ENCODE assay signal across 28 cellular contexts in genomic region chr14:85622106-85622505, GRCh38.
"Had no signal": no experiment of that assay in that cellular context is flagged by ENCODE, and none has a peak within 500 bp of the region (broad histone marks: within the 10 kb centered on the region; RNA-seq: fewer than 3 reads in every experiment).

No MANE protein-coding gene starts in this region.

- H3K4me2 ChIP-seq: hepatocyte had no signal

- H3K4me3 ChIP-seq: colonic mucosa, esophagus muscularis mucosa, gastroesophageal sphincter, heart left ventricle, hepatocyte, left lung, psoas muscle, sigmoid colon, spleen, thoracic aorta, tibial nerve, upper lobe of left lung had no signal

- H3K9me3 Mint-ChIP-seq: nephron progenitor cell; stimulated activated naive CD8-positive, alpha-beta T cell treated with anti-CD3 and anti-CD28 coated beads, Interleukin-15, Interleukin-2, amounts not matched to agents 100 ng/mL and 50 ng/mL, for 24 hours had no signal

- H3K4me1 ChIP-seq: colonic mucosa, esophagus muscularis mucosa, gastroesophageal sphincter, heart left ventricle, left lung, psoas muscle, sigmoid colon, spleen, upper lobe of left lung had no signal

- H3K36me3 ChIP-seq: colonic mucosa, left lung, thoracic aorta, upper lobe of left lung had no signal

- H3K4me3 Mint-ChIP-seq: naive thymus-derived CD8-positive, alpha-beta T cell; nephron progenitor cell; stimulated activated naive B cell treated with anti-CD40 and anti-IgM and Interleukin-4, amounts not matched to agents 10 μg/mL and 1 μg/mL and 100 μg/mL, for 72 hours; stimulated activated naive CD8-positive, alpha-beta T cell treated with anti-CD3 and anti-CD28 coated beads, Interleukin-15, Interleukin-2, amounts not matched to agents 100 ng/mL and 50 ng/mL, for 24 hours had no signal

- H3K36me3 Mint-ChIP-seq: naive thymus-derived CD8-positive, alpha-beta T cell; stimulated activated naive B cell treated with anti-CD40 and anti-IgM and Interleukin-4, amounts not matched to agents 10 μg/mL and 1 μg/mL and 100 μg/mL, for 72 hours had no signal

- DNase-seq: colonic mucosa; dermis blood vessel endothelial cell; effector memory CD4-positive, alpha-beta T cell; foreskin keratinocyte; heart left ventricle; left cardiac atrium; left lung; mesenchymal stem cell; midbrain; nephron progenitor cell; nucleus accumbens; psoas muscle; right cardiac atrium; sigmoid colon; spleen; stimulated activated CD4-positive, alpha-beta T cell treated with anti-CD3 and anti-CD28 coated beads, Interleukin-2, amount 100 ng/mL, for 48 hours; stimulated activated naive B cell treated with anti-CD40 and anti-IgM and Interleukin-4, amounts not matched to agents 10 μg/mL and 1 μg/mL and 100 μg/mL, for 72 hours; upper lobe of left lung had no signal

- H3K4me1 Mint-ChIP-seq: naive thymus-derived CD8-positive, alpha-beta T cell had no signal

- H3K27me3 Mint-ChIP-seq: stimulated activated naive B cell treated with anti-CD40 and anti-IgM and Interleukin-4, amounts not matched to agents 10 μg/mL and 1 μg/mL and 100 μg/mL, for 72 hours; stimulated activated naive CD8-positive, alpha-beta T cell treated with anti-CD3 and anti-CD28 coated beads, Interleukin-15, Interleukin-2, amounts not matched to agents 100 ng/mL and 50 ng/mL, for 24 hours had no signal

- FAIRE-seq: endothelial cell of umbilical vein, islet of Langerhans, urothelium cell line had no signal

- H2AFZ ChIP-seq: hepatocyte had no signal

- H3K27me3 ChIP-seq: colonic mucosa, esophagus muscularis mucosa, foreskin keratinocyte, gastroesophageal sphincter, heart left ventricle, hepatocyte, left lung, sigmoid colon, spleen, tibial nerve, upper lobe of left lung had no signal

- H3K27ac ChIP-seq: colonic mucosa, esophagus muscularis mucosa, foreskin keratinocyte, gastroesophageal sphincter, heart left ventricle, hepatocyte, left lung, psoas muscle, sigmoid colon, spleen, thoracic aorta, tibial nerve, upper lobe of left lung had no signal

- H3K27ac Mint-ChIP-seq: stimulated activated naive B cell treated with anti-CD40 and anti-IgM and Interleukin-4, amounts not matched to agents 10 μg/mL and 1 μg/mL and 100 μg/mL, for 72 hours; stimulated activated naive CD8-positive, alpha-beta T cell treated with anti-CD3 and anti-CD28 coated beads, Interleukin-15, Interleukin-2, amounts not matched to agents 100 ng/mL and 50 ng/mL, for 24 hours had no signal

- ATAC-seq: foreskin keratinocyte; gastroesophageal sphincter; heart left ventricle; left cardiac atrium; left lung; naive thymus-derived CD8-positive, alpha-beta T cell; psoas muscle; right cardiac atrium; stimulated activated naive B cell treated with anti-CD40 and anti-IgM and Interleukin-4, amounts not matched to agents 10 μg/mL and 1 μg/mL and 100 μg/mL, for 72 hours had no signal
